Comparison of ENCODE assay signal across 8 cellular contexts in the genomic region with DNA sequence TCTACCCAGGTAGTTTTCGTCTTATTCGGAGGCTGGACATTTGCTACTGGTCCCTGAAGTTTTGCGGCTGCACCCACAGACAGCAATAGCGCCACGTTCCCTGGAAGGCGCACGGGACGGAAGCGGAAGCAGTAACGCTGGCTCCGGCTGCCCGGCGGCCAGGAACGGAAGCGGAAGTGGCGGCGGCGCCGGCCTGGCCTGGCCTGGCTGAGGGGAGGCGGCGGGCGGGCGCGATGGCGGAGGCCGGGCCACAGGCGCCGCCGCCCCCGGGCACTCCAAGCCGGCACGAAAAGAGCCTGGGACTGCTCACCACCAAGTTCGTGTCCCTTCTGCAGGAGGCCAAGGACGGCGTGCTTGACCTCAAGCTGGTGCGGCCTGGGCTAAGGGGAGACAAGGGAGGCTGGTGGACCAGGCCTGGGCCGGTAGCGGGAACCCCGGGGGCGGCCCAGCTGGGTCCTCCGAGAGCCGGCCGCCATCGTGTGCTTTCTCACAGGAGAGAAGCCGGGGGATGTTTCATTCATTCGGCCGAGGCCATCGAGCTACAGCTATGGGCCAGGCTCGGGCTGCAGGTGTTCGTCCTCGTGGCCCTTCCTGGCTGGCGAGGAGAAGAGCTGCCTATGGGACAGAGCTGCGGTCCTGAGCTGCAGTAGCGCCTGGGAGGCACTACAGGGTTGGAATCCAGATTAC. TPM values are rescaled to one million over a fixed set of nuclear protein-coding genes. Genes with fewer than 3 reads are reported as not detected.
DNase-seq lines count a peak whose midpoint lies in the region; ATAC-seq and TF ChIP-seq lines count a peak whose summit lies in the region.

A gene with protein sequence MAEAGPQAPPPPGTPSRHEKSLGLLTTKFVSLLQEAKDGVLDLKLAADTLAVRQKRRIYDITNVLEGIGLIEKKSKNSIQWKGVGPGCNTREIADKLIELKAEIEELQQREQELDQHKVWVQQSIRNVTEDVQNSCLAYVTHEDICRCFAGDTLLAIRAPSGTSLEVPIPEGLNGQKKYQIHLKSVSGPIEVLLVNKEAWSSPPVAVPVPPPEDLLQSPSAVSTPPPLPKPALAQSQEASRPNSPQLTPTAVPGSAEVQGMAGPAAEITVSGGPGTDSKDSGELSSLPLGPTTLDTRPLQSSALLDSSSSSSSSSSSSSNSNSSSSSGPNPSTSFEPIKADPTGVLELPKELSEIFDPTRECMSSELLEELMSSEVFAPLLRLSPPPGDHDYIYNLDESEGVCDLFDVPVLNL (plus strand): TSS at position 161 of the 687 bp plus-strand sequence. CDS start 73 bp downstream, at position 234.

- H3K27ac ChIP-seq in adipose tissue (ENCODE audit: low read depth, low read length) (no peak within 1 kb of the TSS), heart left ventricle (peak within 1 kb of the TSS; percentile 65 to 93 (median 88)), upper lobe of left lung (peak within 1 kb of the TSS; percentile 79 to 89 (median 84))

- TF ChIP-seq POLR2A in heart left ventricle (IDR thresholded peaks at IDR 0.05) (peak in 1 of 2 donors; percentile 88), upper lobe of left lung (IDR thresholded peaks at IDR 0.05) (peak in 3 of 4 donors; percentile 41 to 87 (median 48))

- H3K4me1 ChIP-seq in heart left ventricle, result peaks cover 2 to 40% (median 29%) of the 10 kb centered on the region in 12 donors
- peaks cover 23 to 46% (median 29%) of the 10 kb centered on the region in 4 donors for H3K4me1 ChIP-seq in upper lobe of left lung

- peaks cover 42 to 53% (median 43%) of the 10 kb centered on the region in 3 donors for H3K4me1 Mint-ChIP-seq in T-cell

- H3K4me3 ChIP-seq in GM12864 (ENCODE audit: low read depth, low read length), result peak within 1 kb of the TSS; percentile 84
- peak within 1 kb of the TSS; percentile 74 to 100 (median 94) for H3K4me3 ChIP-seq in heart left ventricle
- H3K4me3 ChIP-seq in upper lobe of left lung, result peak within 1 kb of the TSS; percentile 92 to 99 (median 98)

- intact Hi-C loops in heart left ventricle (cut with DNase I), result loop anchor here in 5 of 10 donors (5.0 kb wide), 2 partner anchors 35 to 55 kb away; a partner anchor contains a TSS
- intact Hi-C loops in posterior vena cava (cut with DNase I), result no loop called here

- no peaks in the 10 kb centered on the region for H3K9me3 Mint-ChIP-seq in T-cell

- peak within 1 kb of the TSS; percentile 78 to 91 (median 87) for H3K4me3 Mint-ChIP-seq in T-cell

- H3K27me3 ChIP-seq in heart left ventricle, result no peaks in the 10 kb centered on the region
- H3K27me3 ChIP-seq in upper lobe of left lung, result no peaks in the 10 kb centered on the region

- CTCF ChIA-PET in T-cell (lab: Charles Lee), result interaction anchor here in 1 of 2 donors (0.7 kb wide), 1 partner anchor 289 kb away, joined by 3 read pairs; a partner anchor contains a TSS

- WGBS in adipose tissue, 3 donors, result 0% methylated on average over 54 of the region's 54 CpGs
- WGBS in heart left ventricle, 4 donors, result 0 to 1% (median 0%) methylated on average over 22 to 54 of the region's 54 CpGs
- 0 to 1% methylated on average over 9 to 52 of the region's 54 CpGs for WGBS in upper lobe of left lung, 2 donors

- H3K36me3 ChIP-seq in heart left ventricle (peaks cover 0 to 42% (median 34%) of the 10 kb centered on the region in 9 donors), upper lobe of left lung (peaks cover 18 to 41% (median 34%) of the 10 kb centered on the region in 4 donors)

- TF ChIP-seq CTCF in GM12864 (IDR thresholded peaks at IDR 0.05; ENCODE audit: low read depth, low read length, missing control alignments) (no peak), heart left ventricle (IDR thresholded peaks at IDR 0.05) (peak in 1 of 12 donors; percentile 6), upper lobe of left lung (IDR thresholded peaks at IDR 0.05) (peak in 4 of 6 experiments; percentile 12 to 44 (median 22))

- H3K36me3 Mint-ChIP-seq in T-cell, result peaks cover 18% of the 10 kb centered on the region

- no peaks in the 10 kb centered on the region for H3K27me3 Mint-ChIP-seq in T-cell

- POLR2A ChIA-PET in T-cell (lab: Charles Lee), result no interaction called here

- TF ChIP-seq EP300 in upper lobe of left lung (IDR thresholded peaks at IDR 0.05), result peak in 1 of 4 donors; percentile 57

- H3K27ac Mint-ChIP-seq in T-cell, result peak within 1 kb of the TSS; percentile 79 to 81

- peak; percentile 80 for DNase-seq in GM12864 (ENCODE audit: low read depth)
- DNase-seq in NCI-H1105 treated with DMSO at 0.1 percent for 48 hours (lab: John Stamatoyannopoulos, UW), result peak; percentile 70
- peak; percentile 68 to 89 (median 81) for DNase-seq in T-cell
- DNase-seq in heart left ventricle, result peak; percentile 93 to 95 (median 93)
- DNase-seq in posterior vena cava (ENCODE audit: low spot score), result peak; percentile 98
- DNase-seq in upper lobe of left lung, result peak; percentile 95 to 97

- peak; percentile 89 for ATAC-seq in HG02610 (IDR thresholded peaks at IDR 0.05; ENCODE audit: unreplicated experiment)
- peak; percentile 90 to 98 (median 97) for ATAC-seq in T-cell (replicated peaks in 1 of 4)
- ATAC-seq in heart left ventricle, result peak; percentile 88 to 96 (median 92)
- peak; percentile 90 to 97 for ATAC-seq in upper lobe of left lung (ENCODE audit: low FRiP score in 2 of 2)

- H3K9me3 ChIP-seq in heart left ventricle (no peaks in the 10 kb centered on the region), upper lobe of left lung (no peaks in the 10 kb centered on the region)

RNA-seq across cellular contexts. Expression of the gene that starts here (rescaled TPM):
- total RNA-seq in T-cell, result 10 to 100 TPM; 59.4 to 97.1 (median 83.1) TPM
- 10 to 100 TPM; 25.5 to 72.6 (median 52.0) TPM for polyA plus RNA-seq in adipose tissue
- total RNA-seq in heart left ventricle, result 10 to 100 TPM; 25.2 to 71.3 (median 33.7) TPM
- 10 to 100 TPM; 29.3 to 41.4 TPM for polyA plus RNA-seq in heart left ventricle
- 10 to 100 TPM; 42.0 to 43.8 TPM for total RNA-seq in posterior vena cava
- 100 to 1,000 TPM in 1 of 6 donors, 10 to 100 TPM in 5; 55.7 to 124 (median 85.4) TPM for total RNA-seq in upper lobe of left lung
